In genomic region chr11:44574620-44575287, GRCh38 we compare ENCODE assay signal across 7 cellular contexts. TPM values are rescaled to one million over a fixed set of nuclear protein-coding genes. Genes with fewer than 3 reads are reported as not detected.
DNase-seq lines count a peak whose midpoint lies in the region; ATAC-seq, FAIRE-seq and TF ChIP-seq lines count a peak whose summit lies in the region.

No MANE protein-coding gene starts in this region.

- ATAC-seq in left lung (peak; percentile 83), WTC11 (no peak)

- TF ChIP-seq EP300 in transverse colon (IDR thresholded peaks at IDR 0.05; ENCODE audit: low read depth), result no peak

- no peak for DNase-seq in GM19239 (ENCODE audit: insufficient read length, low spot score)
- DNase-seq in HT-29 (ENCODE audit: low spot score), result peak; percentile 68
- peak; percentile 32 for DNase-seq in activated effector memory CD4-positive, alpha-beta T cell treated with Interleukin-2 at 50 U/mL for 16 hours
- DNase-seq in left lung, result no peak
- DNase-seq in NCI-H1436 treated with DMSO at 0.1 percent for 48 hours (lab: John Stamatoyannopoulos, UW), result no peak
- DNase-seq in WTC11 (ENCODE audit: low spot score), result no peak
- no peak for DNase-seq in transverse colon

- CTCF ChIA-PET in WTC11 (lab: Charles Lee), result interaction anchor here (0.5 to 1.0 kb wide), 2 partner anchors 10 to 82 kb away, joined by 3 read pairs; no protein-coding TSS in a partner anchor

- no peak for TF ChIP-seq CTCF in left lung (IDR thresholded peaks at IDR 0.05)
- TF ChIP-seq CTCF in WTC11 (IDR thresholded peaks at IDR 0.05), result no peak
- TF ChIP-seq CTCF in transverse colon (IDR thresholded peaks at IDR 0.05), result no peak

- H3K4me1 ChIP-seq in left lung (peaks cover 19 to 99% of the 10 kb centered on the region in 2 donors), transverse colon (peaks cover 0 to 27% (median 0%) of the 10 kb centered on the region in 4 donors)

- H3K4me3 ChIP-seq in left lung (no peak overlapping the region), transverse colon (no peak overlapping the region)

- peaks cover 0 to 6% of the 10 kb centered on the region in 2 donors for H3K36me3 ChIP-seq in left lung
- no peaks in the 10 kb centered on the region for H3K36me3 ChIP-seq in transverse colon

- WGBS in transverse colon (ENCODE audit: low coverage in 1 of 2), 2 donors, result 34 to 62% methylated on average over 2 to 5 of the region's 5 CpGs

- FAIRE-seq in GM19239 (lab: Jason Lieb, UNC), result peak; percentile 91

- in situ Hi-C loops in transverse colon (cut with MboI; ENCODE audit: low pct_ligation_motif_present in 1 of 4, low pct_unique_long_range_greater_than_20kb in 1 of 4, low sequenced_read_pairs in 3 of 4), result loop anchor here in 1 of 4 donors (25.0 kb wide), 1 partner anchor 513 kb away; no protein-coding TSS in a partner anchor

- H3K9me3 Mint-ChIP-seq in WTC11, result no peaks in the 10 kb centered on the region

- H3K27me3 ChIP-seq in left lung (no peaks in the 10 kb centered on the region), transverse colon (no peaks in the 10 kb centered on the region)

- no peaks in the 10 kb centered on the region; the same call in 1 of the 2 replicates for H3K27me3 Mint-ChIP-seq in WTC11 (ENCODE audit: low read depth)

- no peak for TF ChIP-seq POLR2A in transverse colon (IDR thresholded peaks at IDR 0.05)

- intact Hi-C loops in left lung (cut with DNase I), result no loop called here
- intact Hi-C loops in transverse colon (cut with DNase I; ENCODE audit: low total_unique reads), result no loop called here

- H3K4me3 Mint-ChIP-seq in WTC11, result no peak overlapping the region

- H3K9me3 ChIP-seq in left lung, result no peaks in the 10 kb centered on the region
- H3K9me3 ChIP-seq in transverse colon, result no peaks in the 10 kb centered on the region

- H3K4me1 Mint-ChIP-seq in WTC11, result peaks cover 24% of the 10 kb centered on the region

- no peaks in the 10 kb centered on the region for H3K36me3 Mint-ChIP-seq in WTC11

- H3K27ac ChIP-seq in left lung (peak overlapping the region in 1 of 2 donors; percentile 74), transverse colon (peak overlapping the region in 2 of 4 donors; percentile 19 to 28)

- H3K27ac Mint-ChIP-seq in WTC11, result no peak overlapping the region

- POLR2A ChIA-PET in WTC11 (lab: Charles Lee), result no interaction called here

TF ChIP-seq in WTC11, 78 proteins besides CTCF, POLR2A, EP300 and RAD21:
- TF ChIP-seq, protein P1, sequence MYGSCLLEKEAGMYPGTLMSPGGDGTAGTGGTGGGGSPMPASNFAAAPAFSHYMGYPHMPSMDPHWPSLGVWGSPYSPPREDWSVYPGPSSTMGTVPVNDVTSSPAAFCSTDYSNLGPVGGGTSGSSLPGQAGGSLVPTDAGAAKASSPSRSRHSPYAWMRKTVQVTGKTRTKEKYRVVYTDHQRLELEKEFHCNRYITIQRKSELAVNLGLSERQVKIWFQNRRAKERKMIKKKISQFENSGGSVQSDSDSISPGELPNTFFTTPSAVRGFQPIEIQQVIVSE (CRISPR knock-in tag; IDR thresholded peaks at IDR 0.05; ENCODE audit: borderline replicate concordance), result no peak
- TF ChIP-seq TEAD1 (CRISPR knock-in tag; IDR thresholded peaks at IDR 0.05) (no peak), CREM (CRISPR knock-in tag; IDR thresholded peaks at IDR 0.05) (no peak), E2F4 (CRISPR knock-in tag; IDR thresholded peaks at IDR 0.05; ENCODE audit: borderline replicate concordance, low read depth) (no peak), NFATC4 (CRISPR knock-in tag; IDR thresholded peaks at IDR 0.05) (no peak), ETV6 (CRISPR knock-in tag; IDR thresholded peaks at IDR 0.05) (no peak), IRF2 (CRISPR knock-in tag; IDR thresholded peaks at IDR 0.05; ENCODE audit: borderline replicate concordance, low read depth) (no peak), ZBTB43 (CRISPR knock-in tag; IDR thresholded peaks at IDR 0.05) (no peak), FOXP1 (CRISPR knock-in tag; IDR thresholded peaks at IDR 0.05; ENCODE audit: borderline replicate concordance) (no peak), ZNF396 (CRISPR knock-in tag; IDR thresholded peaks at IDR 0.05; ENCODE audit: borderline replicate concordance) (no peak), FOXJ3 (CRISPR knock-in tag; IDR thresholded peaks at IDR 0.05; ENCODE audit: borderline replicate concordance) (no peak)
- TF ChIP-seq, protein P2, sequence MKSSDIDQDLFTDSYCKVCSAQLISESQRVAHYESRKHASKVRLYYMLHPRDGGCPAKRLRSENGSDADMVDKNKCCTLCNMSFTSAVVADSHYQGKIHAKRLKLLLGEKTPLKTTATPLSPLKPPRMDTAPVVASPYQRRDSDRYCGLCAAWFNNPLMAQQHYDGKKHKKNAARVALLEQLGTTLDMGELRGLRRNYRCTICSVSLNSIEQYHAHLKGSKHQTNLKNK (CRISPR knock-in tag; IDR thresholded peaks at IDR 0.05), result no peak
- TF ChIP-seq, protein P3, sequence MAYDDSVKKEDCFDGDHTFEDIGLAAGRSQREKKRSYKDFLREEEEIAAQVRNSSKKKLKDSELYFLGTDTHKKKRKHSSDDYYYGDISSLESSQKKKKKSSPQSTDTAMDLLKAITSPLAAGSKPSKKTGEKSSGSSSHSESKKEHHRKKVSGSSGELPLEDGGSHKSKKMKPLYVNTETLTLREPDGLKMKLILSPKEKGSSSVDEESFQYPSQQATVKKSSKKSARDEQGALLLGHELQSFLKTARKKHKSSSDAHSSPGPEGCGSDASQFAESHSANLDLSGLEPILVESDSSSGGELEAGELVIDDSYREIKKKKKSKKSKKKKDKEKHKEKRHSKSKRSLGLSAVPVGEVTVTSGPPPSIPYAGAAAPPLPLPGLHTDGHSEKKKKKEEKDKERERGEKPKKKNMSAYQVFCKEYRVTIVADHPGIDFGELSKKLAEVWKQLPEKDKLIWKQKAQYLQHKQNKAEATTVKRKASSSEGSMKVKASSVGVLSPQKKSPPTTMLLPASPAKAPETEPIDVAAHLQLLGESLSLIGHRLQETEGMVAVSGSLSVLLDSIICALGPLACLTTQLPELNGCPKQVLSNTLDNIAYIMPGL (CRISPR knock-in tag; IDR thresholded peaks at IDR 0.05), result no peak
- TF ChIP-seq, protein P4, sequence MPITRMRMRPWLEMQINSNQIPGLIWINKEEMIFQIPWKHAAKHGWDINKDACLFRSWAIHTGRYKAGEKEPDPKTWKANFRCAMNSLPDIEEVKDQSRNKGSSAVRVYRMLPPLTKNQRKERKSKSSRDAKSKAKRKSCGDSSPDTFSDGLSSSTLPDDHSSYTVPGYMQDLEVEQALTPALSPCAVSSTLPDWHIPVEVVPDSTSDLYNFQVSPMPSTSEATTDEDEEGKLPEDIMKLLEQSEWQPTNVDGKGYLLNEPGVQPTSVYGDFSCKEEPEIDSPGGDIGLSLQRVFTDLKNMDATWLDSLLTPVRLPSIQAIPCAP (CRISPR knock-in tag; IDR thresholded peaks at IDR 0.05), result no peak
- TF ChIP-seq, protein P5, sequence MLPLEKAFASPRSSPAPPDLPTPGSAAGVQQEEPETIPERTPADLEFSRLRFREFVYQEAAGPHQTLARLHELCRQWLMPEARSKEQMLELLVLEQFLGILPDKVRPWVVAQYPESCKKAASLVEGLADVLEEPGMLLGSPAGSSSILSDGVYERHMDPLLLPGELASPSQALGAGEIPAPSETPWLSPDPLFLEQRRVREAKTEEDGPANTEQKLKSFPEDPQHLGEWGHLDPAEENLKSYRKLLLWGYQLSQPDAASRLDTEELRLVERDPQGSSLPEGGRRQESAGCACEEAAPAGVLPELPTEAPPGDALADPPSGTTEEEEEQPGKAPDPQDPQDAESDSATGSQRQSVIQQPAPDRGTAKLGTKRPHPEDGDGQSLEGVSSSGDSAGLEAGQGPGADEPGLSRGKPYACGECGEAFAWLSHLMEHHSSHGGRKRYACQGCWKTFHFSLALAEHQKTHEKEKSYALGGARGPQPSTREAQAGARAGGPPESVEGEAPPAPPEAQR (CRISPR knock-in tag; IDR thresholded peaks at IDR 0.05), result no peak
- TF ChIP-seq, protein P6, sequence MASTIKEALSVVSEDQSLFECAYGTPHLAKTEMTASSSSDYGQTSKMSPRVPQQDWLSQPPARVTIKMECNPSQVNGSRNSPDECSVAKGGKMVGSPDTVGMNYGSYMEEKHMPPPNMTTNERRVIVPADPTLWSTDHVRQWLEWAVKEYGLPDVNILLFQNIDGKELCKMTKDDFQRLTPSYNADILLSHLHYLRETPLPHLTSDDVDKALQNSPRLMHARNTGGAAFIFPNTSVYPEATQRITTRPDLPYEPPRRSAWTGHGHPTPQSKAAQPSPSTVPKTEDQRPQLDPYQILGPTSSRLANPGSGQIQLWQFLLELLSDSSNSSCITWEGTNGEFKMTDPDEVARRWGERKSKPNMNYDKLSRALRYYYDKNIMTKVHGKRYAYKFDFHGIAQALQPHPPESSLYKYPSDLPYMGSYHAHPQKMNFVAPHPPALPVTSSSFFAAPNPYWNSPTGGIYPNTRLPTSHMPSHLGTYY (CRISPR knock-in tag; IDR thresholded peaks at IDR 0.05), result no peak
TF ChIP-seq in WTC11: peak in this region for 0.

RNA-seq across cellular contexts. Expression of gene CD82, which starts 9.3 kb away (rescaled TPM):
- total RNA-seq in HT-29 (2014; rRNA removed; shearing (Covaris generic)), result 159 and 173 TPM in 2 replicates
- total RNA-seq in left lung (100 to 1,000 TPM in 1 of 2 donors, 10 to 100 TPM in 1; 88.4 to 244 TPM), WTC11 (2021) (15.5 to 19.8 TPM (median 19.3 TPM) in 3 replicates), transverse colon (10 to 100 TPM in 3 of 4 donors, 1 to 10 TPM in 1; 7.9 to 23.1 (median 14.0) TPM)

Comparison
In these comparisons a context has a peak if more than half of its experiments do, and no peak if none do; other contexts are left out.
1. DNase-seq: peak in HT-29 (single experiment) and activated effector memory CD4-positive, alpha-beta T cell treated with Interleukin-2 at 50 U/mL for 16 hours (single experiment); none in GM19239 (single experiment), left lung (0 of 2), NCI-H1436 treated with DMSO at 0.1 percent for 48 hours (single experiment), WTC11 (single experiment) and transverse colon (single experiment).